ENCODE assay signal across 12 cellular contexts in the genomic region with DNA sequence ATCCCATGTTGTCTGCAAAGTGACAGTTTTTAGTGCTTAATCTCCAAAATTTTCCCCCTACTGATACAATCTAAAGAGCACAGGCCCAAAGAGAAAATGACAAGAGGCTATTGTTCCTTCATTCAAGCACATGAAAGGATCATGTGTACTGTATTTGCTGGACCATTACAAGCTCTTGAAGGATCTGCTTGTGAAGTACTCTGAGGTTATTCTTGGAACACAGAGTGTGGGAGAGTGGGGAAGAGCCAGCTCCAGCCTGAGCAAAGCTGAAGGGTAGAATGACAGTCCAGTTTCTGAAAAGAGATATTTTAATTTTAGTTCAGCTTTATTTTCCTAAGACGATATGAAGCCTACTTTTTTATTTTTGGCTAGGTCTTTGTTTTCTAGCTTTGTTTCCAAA.
DNase-seq lines count a peak whose midpoint lies in the region; ATAC-seq and TF ChIP-seq lines count a peak whose summit lies in the region.
"Had no signal": no experiment of that assay in that cellular context is flagged by ENCODE, and none has a peak within 500 bp of the region (broad histone marks: within the 10 kb centered on the region; RNA-seq: fewer than 3 reads in every experiment).

No MANE protein-coding gene starts in this region.

- 31 to 32% methylated on average over 1 of the region's 1 CpG for WGBS in testis, 2 donors

- ATAC-seq in left lung = peak; percentile 97
- no peak for ATAC-seq in GM18517 (IDR thresholded peaks at IDR 0.05; ENCODE audit: unreplicated experiment)
- ATAC-seq: WTC11 had no signal

- DNase-seq in NCI-H2029 (lab: John Stamatoyannopoulos, UW) (peak; percentile 77), astrocyte of the hippocampus (ENCODE audit: low read depth, low spot score) (peak; percentile 22), left lung (no peak), testis (peak; percentile 42), T-helper 9 cell (no peak), UCSD-AML1 (lab: John Stamatoyannopoulos, UW; ENCODE audit: unreplicated experiment) (no peak)
- DNase-seq: colonic mucosa; PC-9; stimulated activated CD4-positive, alpha-beta T cell treated with anti-CD3 and anti-CD28 coated beads, Interleukin-1b, Interleukin-23, amount 100 ng/mL, for 48 hours had no signal

- TF ChIP-seq CTCF in left lung (IDR thresholded peaks at IDR 0.05) (no peak), testis (IDR thresholded peaks at IDR 0.05) (no peak)

- H3K36me3 ChIP-seq in left lung (no peaks in the 10 kb centered on the region), testis (ENCODE audit: low read depth, missing control alignments) (no peaks in the 10 kb centered on the region)
- H3K36me3 ChIP-seq: colonic mucosa had no signal

- H3K4me1 ChIP-seq in left lung = peaks cover 0 to 7% of the 10 kb centered on the region in 2 donors
- no peaks in the 10 kb centered on the region for H3K4me1 ChIP-seq in testis
- H3K4me1 ChIP-seq: colonic mucosa had no signal

- H3K27ac ChIP-seq in left lung (no peak overlapping the region), testis (peak overlapping the region in 1 of 2 donors; percentile 73)
- H3K27ac ChIP-seq: C4-2B, colonic mucosa, PC-9 had no signal

- no peak for TF ChIP-seq POLR2A in testis (IDR thresholded peaks at IDR 0.05)

- H3K27me3 ChIP-seq in left lung (no peaks in the 10 kb centered on the region), testis (no peaks in the 10 kb centered on the region)
- H3K27me3 ChIP-seq: colonic mucosa had no signal

- intact Hi-C loops in left lung (cut with DNase I) (no loop called here), testis (cut with DNase I; ENCODE audit: low total_unique reads) (no loop called here)

- H3K4me3 ChIP-seq in left lung = no peak overlapping the region
- no peak overlapping the region for H3K4me3 ChIP-seq in testis
- H3K4me3 ChIP-seq: colonic mucosa, PC-9 had no signal

- H3K9me3 ChIP-seq in left lung (no peaks in the 10 kb centered on the region), testis (no peaks in the 10 kb centered on the region)
- H3K9me3 ChIP-seq: colonic mucosa had no signal

Comparison
In these comparisons a context has a peak if more than half of its experiments do, and no peak if none do; other contexts are left out.
1. DNase-seq: peak in NCI-H2029 (single experiment), astrocyte of the hippocampus (single experiment) and testis (single experiment); none in left lung (0 of 2), T-helper 9 cell (single experiment) and UCSD-AML1 (single experiment).